Comparison of ENCODE assay signal across 1 cellular context in the genomic region with DNA sequence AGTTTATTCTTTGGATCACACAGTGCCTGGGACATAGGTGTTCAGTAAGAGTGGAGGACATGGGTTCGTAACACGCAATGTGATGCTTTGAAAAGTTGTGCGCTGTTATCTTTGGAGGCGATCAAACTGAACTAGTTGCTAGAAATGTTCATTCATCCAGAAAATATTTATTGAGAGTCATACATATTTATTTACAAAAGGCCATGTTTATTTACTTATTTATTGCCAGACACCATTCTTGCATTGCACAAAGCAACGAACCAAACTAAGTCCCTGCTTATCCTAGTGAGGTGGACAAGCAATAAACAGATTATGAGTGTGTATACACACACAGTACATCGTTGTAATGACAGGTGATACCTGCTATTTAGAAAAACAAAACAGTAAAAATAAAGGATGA.
TF ChIP-seq lines count a peak whose summit lies in the region.

No MANE protein-coding gene starts in this region.

TF ChIP-seq in SK-N-SH, 30 proteins besides CTCF, POLR2A, EP300 and RAD21:
- TF ChIP-seq TCF12 (IDR thresholded peaks at IDR 0.05) (no peak), POLR2AphosphoS5 (IDR thresholded peaks at IDR 0.05; ENCODE audit: low read depth, low read length) (no peak), JUND (IDR thresholded peaks at IDR 0.05) (no peak), CHD2 (IDR thresholded peaks at IDR 0.05; ENCODE audit: low read length, partially characterized antibody) (no peak), GABPA (IDR thresholded peaks at IDR 0.05; ENCODE audit: low read depth) (no peak), REST (IDR thresholded peaks at IDR 0.05; ENCODE audit: low read depth, low read length) (no peak), NRF1 (IDR thresholded peaks at IDR 0.05; ENCODE audit: low read depth, low read length) (no peak)
